In genomic region chr7:30281791-30282190, GRCh38 we compare ENCODE assay signal across 26 cellular contexts. TPM values are rescaled to one million over a fixed set of nuclear protein-coding genes. Genes with fewer than 3 reads are reported as not detected.
DNase-seq lines count a peak whose midpoint lies in the region; ATAC-seq, FAIRE-seq and TF ChIP-seq lines count a peak whose summit lies in the region.
"Had no signal": no experiment of that assay in that cellular context is flagged by ENCODE, and none has a peak within 500 bp of the region (broad histone marks: within the 10 kb centered on the region; RNA-seq: fewer than 3 reads in every experiment).

No MANE protein-coding gene starts in this region.

- DNase-seq in Caco-2 (peak; percentile 25 to 60), Peyer's patch (peak in 1 of 3 donors; percentile 55), left colon (peak; percentile 63 to 86), small intestine (peak; percentile 86), activated gamma-delta T cell (lab: John Stamatoyannopoulos, UW) (no peak)
- no peak for DNase-seq in activated CD4-positive, alpha-beta memory T cell treated with anti-CD3 and anti-CD28 coated beads, Interleukin-2, amount 10 ng/mL, durations not matched to agents 7 days and 5 days
- no peak for DNase-seq in stimulated activated naive CD8-positive, alpha-beta T cell treated with anti-CD3 and anti-CD28 coated beads, Interleukin-15, amount 100 ng/mL, for 72 hours
- DNase-seq: activated CD4-positive, CD25-positive, alpha-beta regulatory T cell; activated CD8-positive, alpha-beta memory T cell treated with anti-CD3 and anti-CD28 coated beads, Interleukin-2, amount 10 ng/mL, durations not matched to agents 7 days and 5 days; activated naive CD4-positive, alpha-beta T cell; activated T-cell treated with anti-CD3 and anti-CD28 coated beads, Interleukin-2, amount 50 U/mL, for 48 hours; CD8-positive, alpha-beta memory T cell; DMS 273 treated with DMSO at 0.1 percent for 48 hours; foreskin fibroblast; left lung; naive thymus-derived CD8-positive, alpha-beta T cell; NCI-H1417 treated with DMSO at 0.1 percent for 48 hours; NCI-H2081; NCI-H226; NCI-H774; RPMI8226; stimulated activated naive CD4-positive, alpha-beta T cell had no signal

- no peak overlapping the region for H3K4me3 Mint-ChIP-seq in Caco-2 (ENCODE audit: unreplicated experiment)
- no peak overlapping the region for H3K4me3 Mint-ChIP-seq in activated CD4-positive, alpha-beta memory T cell treated with anti-CD3 and anti-CD28 coated beads, Interleukin-2, amount 10 ng/mL, durations not matched to agents 7 days and 5 days
- H3K4me3 Mint-ChIP-seq in stimulated activated naive CD8-positive, alpha-beta T cell treated with anti-CD3 and anti-CD28 coated beads, Interleukin-15, amount 100 ng/mL, for 72 hours, result no peak overlapping the region
- H3K4me3 Mint-ChIP-seq: activated CD8-positive, alpha-beta memory T cell treated with anti-CD3 and anti-CD28 coated beads, Interleukin-2, amount 10 ng/mL, durations not matched to agents 7 days and 5 days had no signal

- H3K4me1 ChIP-seq in Caco-2 (0 out of 2 replicates have a peak, but pooled peaks cover 4% of the 10 kb centered on the region), Peyer's patch (peaks cover 0 to 17% (median 3%) of the 10 kb centered on the region in 4 donors), small intestine (ENCODE audit: control insufficient read depth in 2 of 2, insufficient read depth in 1 of 2, low read depth in 1 of 2, low read length in 1 of 2) (peaks cover 0 to 9% of the 10 kb centered on the region in 2 donors)

- H3K4me3 ChIP-seq in Caco-2 (ENCODE audit: low read depth, low read length) (no peak overlapping the region), Peyer's patch (no peak overlapping the region), small intestine (ENCODE audit: low read depth in 1 of 2, low read length in 2 of 2) (no peak overlapping the region)
- H3K4me3 ChIP-seq: esophagus muscularis mucosa, GM12878, left lung had no signal

- H3K27ac ChIP-seq in Peyer's patch, result peak overlapping the region in 3 of 4 donors; percentile 11 to 42 (median 36)
- no peak overlapping the region for H3K27ac ChIP-seq in small intestine (ENCODE audit: low read depth in 1 of 2, low read length in 1 of 2)
- H3K27ac ChIP-seq: esophagus muscularis mucosa, left lung had no signal

- intact Hi-C loops in Caco-2 (cut with micrococcal nuclease; ENCODE audit: unreplicated experiment) (loop anchor here (10.0 kb wide), 2 partner anchors 193 to 597 kb away; partner anchors contain the start of gene NOD1), left colon (cut with DNase I, micrococcal nuclease) (no loop called here)

- BruUV-seq in Caco-2 (replicated peaks; lab: Mats Ljungman, UMichigan), result no TSS peak

- peaks cover 17% of the 10 kb centered on the region for H3K4me1 Mint-ChIP-seq in Caco-2 (ENCODE audit: low read depth, unreplicated experiment)
- peaks cover 21% of the 10 kb centered on the region for H3K4me1 Mint-ChIP-seq in activated CD4-positive, alpha-beta memory T cell treated with anti-CD3 and anti-CD28 coated beads, Interleukin-2, amount 10 ng/mL, durations not matched to agents 7 days and 5 days
- peaks cover 31% of the 10 kb centered on the region for H3K4me1 Mint-ChIP-seq in stimulated activated naive CD8-positive, alpha-beta T cell treated with anti-CD3 and anti-CD28 coated beads, Interleukin-15, amount 100 ng/mL, for 72 hours

- 16 to 70% (median 48%) methylated on average over 2 of the region's 2 CpGs for WGBS in small intestine, 3 donors

- no peaks in the 10 kb centered on the region for H3K27me3 Mint-ChIP-seq in Caco-2 (ENCODE audit: insufficient read depth, unreplicated experiment)
- no peaks in the 10 kb centered on the region for H3K27me3 Mint-ChIP-seq in activated CD4-positive, alpha-beta memory T cell treated with anti-CD3 and anti-CD28 coated beads, Interleukin-2, amount 10 ng/mL, durations not matched to agents 7 days and 5 days
- H3K27me3 Mint-ChIP-seq in stimulated activated naive CD8-positive, alpha-beta T cell treated with anti-CD3 and anti-CD28 coated beads, Interleukin-15, amount 100 ng/mL, for 72 hours, result no peaks in the 10 kb centered on the region
- H3K27me3 Mint-ChIP-seq: activated CD8-positive, alpha-beta memory T cell treated with anti-CD3 and anti-CD28 coated beads, Interleukin-2, amount 10 ng/mL, durations not matched to agents 7 days and 5 days had no signal

- TF ChIP-seq POLR2A in Peyer's patch (IDR thresholded peaks at IDR 0.05), result no peak

- peak; percentile 48 for ATAC-seq in left colon
- no peak for ATAC-seq in stimulated activated naive CD8-positive, alpha-beta T cell treated with anti-CD3 and anti-CD28 coated beads, Interleukin-15, amount 100 ng/mL, for 72 hours
- ATAC-seq: activated CD8-positive, alpha-beta memory T cell treated with anti-CD3 and anti-CD28 coated beads, Interleukin-2, amount 10 ng/mL, durations not matched to agents 7 days and 5 days; GM12878; left lung; naive thymus-derived CD8-positive, alpha-beta T cell had no signal

- H3K9me3 ChIP-seq in Caco-2 (no peaks in the 10 kb centered on the region), Peyer's patch (no peaks in the 10 kb centered on the region), small intestine (ENCODE audit: control insufficient read depth, low read depth) (no peaks in the 10 kb centered on the region)
- H3K9me3 ChIP-seq: esophagus muscularis mucosa, left lung had no signal

- POLR2A ChIA-PET in Caco-2 (lab: Charles Lee), result no interaction called here
- POLR2A ChIA-PET in activated CD4-positive, alpha-beta memory T cell treated with anti-CD3 and anti-CD28 coated beads, Interleukin-2, amount 10 ng/mL, durations not matched to agents 7 days and 5 days (lab: Charles Lee), result no interaction called here

- CTCF ChIA-PET in Caco-2 (lab: Charles Lee), result no interaction called here
- CTCF ChIA-PET in activated CD4-positive, alpha-beta memory T cell treated with anti-CD3 and anti-CD28 coated beads, Interleukin-2, amount 10 ng/mL, durations not matched to agents 7 days and 5 days (lab: Charles Lee), result no interaction called here

- no peak for FAIRE-seq in small intestine (lab: Jason Lieb, UNC)
- FAIRE-seq: GM12878, HTR-8/SVneo, islet of Langerhans had no signal

- H3K27ac Mint-ChIP-seq in Caco-2 (ENCODE audit: unreplicated experiment), result no peak overlapping the region
- no peak overlapping the region for H3K27ac Mint-ChIP-seq in activated CD4-positive, alpha-beta memory T cell treated with anti-CD3 and anti-CD28 coated beads, Interleukin-2, amount 10 ng/mL, durations not matched to agents 7 days and 5 days
- no peak overlapping the region for H3K27ac Mint-ChIP-seq in stimulated activated naive CD8-positive, alpha-beta T cell treated with anti-CD3 and anti-CD28 coated beads, Interleukin-15, amount 100 ng/mL, for 72 hours
- H3K27ac Mint-ChIP-seq: activated CD8-positive, alpha-beta memory T cell treated with anti-CD3 and anti-CD28 coated beads, Interleukin-2, amount 10 ng/mL, durations not matched to agents 7 days and 5 days had no signal

- H3K36me3 ChIP-seq in Caco-2 (ENCODE audit: control insufficient read depth, insufficient read depth, low read length) (no peaks in the 10 kb centered on the region), Peyer's patch (no peaks in the 10 kb centered on the region), small intestine (ENCODE audit: control insufficient read depth in 2 of 2, insufficient read depth in 2 of 2, low read length in 2 of 2) (no peaks in the 10 kb centered on the region)
- H3K36me3 ChIP-seq: esophagus muscularis mucosa, left lung had no signal

- peaks cover 16% of the 10 kb centered on the region for H3K36me3 Mint-ChIP-seq in Caco-2 (ENCODE audit: insufficient read depth, unreplicated experiment)
- peaks cover 11% of the 10 kb centered on the region for H3K36me3 Mint-ChIP-seq in activated CD4-positive, alpha-beta memory T cell treated with anti-CD3 and anti-CD28 coated beads, Interleukin-2, amount 10 ng/mL, durations not matched to agents 7 days and 5 days (ENCODE audit: low read depth)
- H3K36me3 Mint-ChIP-seq: naive thymus-derived CD8-positive, alpha-beta T cell had no signal

- no peak for TF ChIP-seq CTCF in Caco-2 (IDR thresholded peaks at IDR 0.05; ENCODE audit: insufficient read depth in 1 of 2, low read depth in 1 of 2, low read length in 1 of 2, severe bottlenecking in 1 of 2, unreplicated experiment in 1 of 2)
- TF ChIP-seq CTCF in Peyer's patch (IDR thresholded peaks at IDR 0.05), result no peak

- no peaks in the 10 kb centered on the region for H3K9me3 Mint-ChIP-seq in Caco-2 (ENCODE audit: unreplicated experiment)
- H3K9me3 Mint-ChIP-seq in activated CD4-positive, alpha-beta memory T cell treated with anti-CD3 and anti-CD28 coated beads, Interleukin-2, amount 10 ng/mL, durations not matched to agents 7 days and 5 days, result no peaks in the 10 kb centered on the region
- no peaks in the 10 kb centered on the region for H3K9me3 Mint-ChIP-seq in stimulated activated naive CD8-positive, alpha-beta T cell treated with anti-CD3 and anti-CD28 coated beads, Interleukin-15, amount 100 ng/mL, for 72 hours

- H3K27me3 ChIP-seq in Caco-2 (replicated peaks; ENCODE audit: control insufficient read depth, insufficient read depth, low read length) (no peaks in the 10 kb centered on the region), Peyer's patch (no peaks in the 10 kb centered on the region), small intestine (ENCODE audit: control insufficient read depth in 2 of 2, insufficient read depth in 2 of 2, low read length in 2 of 2) (no peaks in the 10 kb centered on the region)
- H3K27me3 ChIP-seq: esophagus muscularis mucosa, left lung had no signal

RNA-seq across cellular contexts. Expression of gene ZNRF2, which starts 2.6 kb away (rescaled TPM):
- total RNA-seq in Caco-2 (2022) (8.2 and 9.0 TPM in 2 replicates), Peyer's patch (10 to 100 TPM; 27.2 to 43.6 (median 36.5) TPM), left colon (10 to 100 TPM; 50.3 TPM)
- 10 to 100 TPM in 2 of 3 donors, 1 to 10 TPM in 1; 8.9 to 19.9 (median 17.6) TPM for polyA plus RNA-seq in small intestine
- total RNA-seq in activated CD4-positive, alpha-beta memory T cell treated with anti-CD3 and anti-CD28 coated beads, Interleukin-2, amount 10 ng/mL, durations not matched to agents 7 days and 5 days, result 10 to 100 TPM; 17.9 to 18.5 TPM

Comparison
In these comparisons a context has a peak if more than half of its experiments do, and no peak if none do; other contexts are left out.
1. DNase-seq: peak in Caco-2 (2 of 2), left colon (2 of 2) and small intestine (single experiment); none in activated gamma-delta T cell (single experiment), activated CD4-positive, alpha-beta memory T cell treated with anti-CD3 and anti-CD28 coated beads, Interleukin-2, amount 10 ng/mL, durations not matched to agents 7 days and 5 days (single experiment) and stimulated activated naive CD8-positive, alpha-beta T cell treated with anti-CD3 and anti-CD28 coated beads, Interleukin-15, amount 100 ng/mL, for 72 hours (0 of 2).
2. H3K27ac ChIP-seq: peak in Peyer's patch (3 of 4); none in small intestine (0 of 2).